ENCODE assay signal across 12 cellular contexts in the genomic region with DNA sequence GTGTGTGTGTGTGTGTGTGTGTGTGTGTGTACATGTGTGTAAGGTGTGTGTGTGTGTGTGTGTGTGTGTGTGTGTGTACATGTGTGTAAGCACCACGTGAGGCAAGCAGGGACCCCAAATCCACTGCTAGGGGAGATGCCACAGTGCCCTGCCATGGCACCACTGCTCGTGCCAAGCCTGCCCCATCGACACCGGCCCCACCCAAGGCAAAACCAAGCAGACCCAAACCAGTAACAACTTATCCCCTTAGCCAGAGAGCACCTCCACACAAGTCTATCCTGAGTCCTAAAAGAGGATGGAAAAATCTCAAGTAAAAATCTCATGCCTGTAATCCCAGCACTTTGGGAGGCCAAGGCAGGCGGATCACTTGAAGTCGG. TPM values are rescaled to one million over a fixed set of nuclear protein-coding genes. Genes with fewer than 3 reads are reported as not detected.
A peak's percentile ranks its signal among the peaks of the same experiment; 100 is the strongest.
DNase-seq lines count a peak whose midpoint lies in the region; ATAC-seq and TF ChIP-seq lines count a peak whose summit lies in the region.
"Had no signal": no experiment of that assay in that cellular context is flagged by ENCODE, and none has a peak within 500 bp of the region (broad histone marks: within the 10 kb centered on the region; RNA-seq: fewer than 3 reads in every experiment).

No MANE protein-coding gene starts in this region.

- ATAC-seq in HCT116 = peak; percentile 4; the same call in 1 of the 2 replicates
- no peak for ATAC-seq in lower lobe of right lung
- ATAC-seq in GM18868 (IDR thresholded peaks at IDR 0.05; ENCODE audit: unreplicated experiment) = no peak

- no peak for TF ChIP-seq POLR2A in HCT116 (IDR thresholded peaks at IDR 0.05; ENCODE audit: borderline replicate concordance, extremely low read depth, insufficient read depth, insufficient read length)

- intact Hi-C loops in HCT116 (cut with micrococcal nuclease) = loop anchor here (1.0 to 5.0 kb wide), 3 partner anchors 238 to 286 kb away; no protein-coding TSS in a partner anchor
- intact Hi-C loops in lower lobe of right lung (cut with DNase I) = no loop called here

- H3K9me3 ChIP-seq in HCT116 (ENCODE audit: control insufficient read depth in 1 of 2, insufficient read depth in 1 of 2, low read depth in 1 of 2, low read length in 2 of 2) = no peaks in the 10 kb centered on the region
- H3K9me3 ChIP-seq in lower lobe of right lung = no peaks in the 10 kb centered on the region
- H3K9me3 ChIP-seq: breast epithelium had no signal

- H2AFZ ChIP-seq in HCT116 (ENCODE audit: low read depth, low read length, poor library complexity, severe bottlenecking) = no peak overlapping the region

- TF ChIP-seq RAD21 in HCT116 (IDR thresholded peaks at IDR 0.05; ENCODE audit: low read depth) = no peak

- POLR2A ChIA-PET in HCT116 (lab: Charles Lee) = no interaction called here

- no peaks in the 10 kb centered on the region for H3K9me2 ChIP-seq in HCT116 (ENCODE audit: insufficient read depth)

- H3K27ac ChIP-seq in HCT116 (ENCODE audit: low read depth, low read length) (no peak overlapping the region), caudate nucleus (ENCODE audit: low read depth, low read length) (peak overlapping the region; percentile 91), lower lobe of right lung (no peak overlapping the region), substantia nigra (ENCODE audit: low read depth, low read length, poor library complexity, severe bottlenecking) (peak overlapping the region; percentile 92)
- H3K27ac ChIP-seq: C4-2B, epithelial cell of prostate had no signal

- H3K4me3 ChIP-seq in HCT116 (replicated peaks in 1 of 2; ENCODE audit: low read depth in 1 of 2, low read length in 2 of 2) (no peak overlapping the region), lower lobe of right lung (no peak overlapping the region)

- CTCF ChIA-PET in HCT116 (lab: Charles Lee) = interaction anchor here (1.1 kb wide), 1 partner anchor 56 kb away, joined by 3 read pairs; no protein-coding TSS in a partner anchor

- no TSS peak for BruUV-seq in HCT116 (replicated peaks; lab: Mats Ljungman, UMichigan)

- no peak overlapping the region for H3K4me2 ChIP-seq in HCT116 (ENCODE audit: low read length)

- H3K79me2 ChIP-seq in HCT116 (ENCODE audit: insufficient read depth, low read length) = no peaks in the 10 kb centered on the region

- H3K9ac ChIP-seq in HCT116 (ENCODE audit: low read length) = no peak overlapping the region

- H3K36me3 ChIP-seq in HCT116 (ENCODE audit: control insufficient read depth in 1 of 2, insufficient read depth in 2 of 2, low read length in 2 of 2) = 0 out of 4 replicates have a peak, but pooled peaks cover 0 to 8% of the 10 kb centered on the region in 2 experiments
- H3K36me3 ChIP-seq in lower lobe of right lung = no peaks in the 10 kb centered on the region
- H3K36me3 ChIP-seq: breast epithelium had no signal

- RAD21 ChIA-PET in HCT116 (lab: Charles Lee; ENCODE audit: low non-redundant PET in 1 of 2, low total read pairs in 2 of 2, uncharacterized antibody in 2 of 2, unreplicated experiment in 2 of 2) = no interaction called here

- DNase-seq in HCT116 (ENCODE audit: low read depth, low spot score) (no peak), caudate nucleus (lab: John Stamatoyannopoulos, UW) (no peak), lower lobe of right lung (peak; percentile 32), substantia nigra (lab: John Stamatoyannopoulos, UW) (peak in 1 of 49 donors; percentile 53), NCI-H510A (lab: John Stamatoyannopoulos, UW) (no peak), globus pallidus (ENCODE audit: low spot score) (no peak)
- DNase-seq: NK-92 treated with Interleukin-12 subunit alpha and Interleukin-12 subunit beta, amount 100 ng/mL, for 24 hours; SHP77 treated with DMSO at 0.1 percent for 48 hours had no signal

- no peaks in the 10 kb centered on the region for H4K20me1 ChIP-seq in HCT116 (ENCODE audit: insufficient read depth)

- TF ChIP-seq CTCF in HCT116 (IDR thresholded peaks at IDR 0.05 in 2 of 3, conservative IDR thresholded peaks at IDR 0.05 in 1 of 3; ENCODE audit: borderline replicate concordance in 1 of 3, insufficient read depth in 1 of 3, low read depth in 2 of 3, low read length in 2 of 3) (no peak), lower lobe of right lung (IDR thresholded peaks at IDR 0.05) (no peak)

- H3K27me3 ChIP-seq in HCT116 (ENCODE audit: insufficient read depth, low read length) (no peaks in the 10 kb centered on the region), lower lobe of right lung (ENCODE audit: low read depth) (no peaks in the 10 kb centered on the region)
- H3K27me3 ChIP-seq: breast epithelium had no signal

- H3K4me1 ChIP-seq in HCT116 (ENCODE audit: control insufficient read depth in 1 of 2, insufficient read depth in 2 of 2, low read length in 2 of 2) = peaks cover 0 to 7% of the 10 kb centered on the region in 2 experiments; a peak in 2 of 4 replicates
- H3K4me1 ChIP-seq in lower lobe of right lung = peaks cover 7% of the 10 kb centered on the region
- H3K4me1 ChIP-seq: breast epithelium had no signal

TF ChIP-seq in HCT116, 20 proteins besides CTCF, POLR2A, EP300 and RAD21:
- no peak for TF ChIP-seq CBX3 (IDR thresholded peaks at IDR 0.05; ENCODE audit: low read depth)
- TF ChIP-seq EZH2 (IDR thresholded peaks at IDR 0.05) = no peak
- TF ChIP-seq YY1 (IDR thresholded peaks at IDR 0.05; ENCODE audit: extremely low read depth, insufficient replicate concordance, low read depth, low read length) = no peak
- TF ChIP-seq, protein P1, sequence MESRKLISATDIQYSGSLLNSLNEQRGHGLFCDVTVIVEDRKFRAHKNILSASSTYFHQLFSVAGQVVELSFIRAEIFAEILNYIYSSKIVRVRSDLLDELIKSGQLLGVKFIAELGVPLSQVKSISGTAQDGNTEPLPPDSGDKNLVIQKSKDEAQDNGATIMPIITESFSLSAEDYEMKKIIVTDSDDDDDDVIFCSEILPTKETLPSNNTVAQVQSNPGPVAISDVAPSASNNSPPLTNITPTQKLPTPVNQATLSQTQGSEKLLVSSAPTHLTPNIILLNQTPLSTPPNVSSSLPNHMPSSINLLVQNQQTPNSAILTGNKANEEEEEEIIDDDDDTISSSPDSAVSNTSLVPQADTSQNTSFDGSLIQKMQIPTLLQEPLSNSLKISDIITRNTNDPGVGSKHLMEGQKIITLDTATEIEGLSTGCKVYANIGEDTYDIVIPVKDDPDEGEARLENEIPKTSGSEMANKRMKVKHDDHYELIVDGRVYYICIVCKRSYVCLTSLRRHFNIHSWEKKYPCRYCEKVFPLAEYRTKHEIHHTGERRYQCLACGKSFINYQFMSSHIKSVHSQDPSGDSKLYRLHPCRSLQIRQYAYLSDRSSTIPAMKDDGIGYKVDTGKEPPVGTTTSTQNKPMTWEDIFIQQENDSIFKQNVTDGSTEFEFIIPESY (IDR thresholded peaks at IDR 0.05; ENCODE audit: extremely low read depth, insufficient replicate concordance, low read length) = no peak
- TF ChIP-seq CEBPB (IDR thresholded peaks at IDR 0.05; ENCODE audit: low read depth) = no peak
- TF ChIP-seq SP1 (IDR thresholded peaks at IDR 0.05; ENCODE audit: low read depth) = no peak

RNA-seq across cellular contexts. Expression of a gene that starts 45.1 kb away (rescaled TPM):
- total RNA-seq in HCT116 (2021; ENCODE audit: unreplicated experiment) (26.6 TPM), lower lobe of right lung (12.4 TPM)
- 23.7 and 32.0 TPM in 2 replicates for polyA plus RNA-seq in HCT116 (2012)

Comparison
In these comparisons a context has a peak if more than half of its experiments do, and no peak if none do; other contexts are left out.
1. H3K27ac ChIP-seq: peak in caudate nucleus (single experiment) and substantia nigra (single experiment); none in HCT116 (single experiment) and lower lobe of right lung (single experiment).